ENCODE assay signal across 24 cellular contexts in genomic region chr6:72946766-72947165, GRCh38.
DNase-seq lines count a peak whose midpoint lies in the region; ATAC-seq, FAIRE-seq and TF ChIP-seq lines count a peak whose summit lies in the region.
"Had no signal": no experiment of that assay in that cellular context is flagged by ENCODE, and none has a peak within 500 bp of the region (broad histone marks: within the 10 kb centered on the region; RNA-seq: fewer than 3 reads in every experiment).

No MANE protein-coding gene starts in this region.

- intact Hi-C loops in CD8-positive, alpha-beta T cell (cut with DNase I, micrococcal nuclease) = no loop called here

- H3K4me1 Mint-ChIP-seq in HFFc6 (ENCODE audit: low read depth) = peaks cover 69% of the 10 kb centered on the region
- H3K4me1 Mint-ChIP-seq in CD8-positive, alpha-beta T cell (ENCODE audit: low read depth) = no peaks in the 10 kb centered on the region

- H3K27me3 ChIP-seq in brain microvascular endothelial cell (replicated peaks) = no peaks in the 10 kb centered on the region
- no peaks in the 10 kb centered on the region for H3K27me3 ChIP-seq in CD8-positive, alpha-beta T cell (ENCODE audit: insufficient read depth, low read length)
- H3K27me3 ChIP-seq: cardiac muscle cell, foreskin keratinocyte, suprapubic skin, uterus had no signal

- H3K4me2 ChIP-seq in A549 = peak overlapping the region; percentile 50

- H3K9me3 Mint-ChIP-seq in HFFc6 = no peaks in the 10 kb centered on the region
- no peaks in the 10 kb centered on the region for H3K9me3 Mint-ChIP-seq in CD8-positive, alpha-beta T cell
- H3K9me3 Mint-ChIP-seq: memory B cell had no signal

- no peak for TF ChIP-seq POLR2A in A549 (IDR thresholded peaks at IDR 0.05; ENCODE audit: low read length)

- H3K36me3 ChIP-seq in brain microvascular endothelial cell (replicated peaks) = no peaks in the 10 kb centered on the region
- H3K36me3 ChIP-seq in CD8-positive, alpha-beta T cell (ENCODE audit: insufficient read depth, low read length) = no peaks in the 10 kb centered on the region
- H3K36me3 ChIP-seq: suprapubic skin, uterus had no signal

- peaks cover 45% of the 10 kb centered on the region for H3K4me1 ChIP-seq in A549
- H3K4me1 ChIP-seq in CD8-positive, alpha-beta T cell (ENCODE audit: insufficient read depth, low read length) = no peaks in the 10 kb centered on the region
- H3K4me1 ChIP-seq: uterus had no signal

- WGBS in A549 (ENCODE audit: missing lambda C conversion rate) = 25% methylated on average over 2 of the region's 2 CpGs

- FAIRE-seq in A549 (lab: Jason Lieb, UNC) = no peak
- FAIRE-seq: A204.1, small intestine had no signal

- peak overlapping the region; percentile 42 to 44; a peak in 2 of 6 replicates for H3K27ac ChIP-seq in A549
- H3K27ac ChIP-seq in brain microvascular endothelial cell = no peak overlapping the region
- H3K27ac ChIP-seq in CD8-positive, alpha-beta T cell (ENCODE audit: low read depth, low read length) = no peak overlapping the region
- H3K27ac ChIP-seq: cardiac muscle cell, foreskin keratinocyte, suprapubic skin, uterus had no signal

- H3K36me3 Mint-ChIP-seq in HFFc6 (ENCODE audit: low read depth) = no peaks in the 10 kb centered on the region
- no peaks in the 10 kb centered on the region for H3K36me3 Mint-ChIP-seq in CD8-positive, alpha-beta T cell
- H3K36me3 Mint-ChIP-seq: memory B cell had no signal

- peak in 1 of 2 experiments; percentile 55; a peak in 3 of 6 replicates for ATAC-seq in A549
- ATAC-seq in CD8-positive, alpha-beta T cell = no peak
- ATAC-seq: activated CD4-positive, alpha-beta T cell treated with anti-CD3 and anti-CD28 coated beads for 36 hours; foreskin keratinocyte; GM12878; left colon; stimulated activated naive B cell treated with anti-CD40 and anti-IgM and Interleukin-4, amounts not matched to agents 10 μg/mL and 1 μg/mL and 100 μg/mL, for 72 hours had no signal

- H3K4me3 ChIP-seq in A549 (no peak overlapping the region), brain microvascular endothelial cell (ENCODE audit: low read depth, low read length) (no peak overlapping the region), foreskin fibroblast (ENCODE audit: low read depth in 1 of 2, low read length in 2 of 2) (no peak overlapping the region)
- no peak overlapping the region for H3K4me3 ChIP-seq in CD8-positive, alpha-beta T cell (ENCODE audit: low read depth, low read length)
- H3K4me3 ChIP-seq: cardiac muscle cell, GM12878, suprapubic skin, uterus had no signal

- POLR2A ChIA-PET in A549 (lab: Yijun Ruan, JAX) = no interaction called here
- POLR2A ChIA-PET in CD8-positive, alpha-beta T cell (lab: Charles Lee) = no interaction called here

- peak overlapping the region; percentile 48 for H3K27ac Mint-ChIP-seq in HFFc6
- H3K27ac Mint-ChIP-seq in CD8-positive, alpha-beta T cell = no peak overlapping the region
- H3K27ac Mint-ChIP-seq: activated CD4-positive, alpha-beta T cell treated with anti-CD3 and anti-CD28 coated beads for 36 hours; memory B cell; progenitor cell of endocrine pancreas; stimulated activated naive B cell treated with anti-CD40 and anti-IgM and Interleukin-4, amounts not matched to agents 10 μg/mL and 1 μg/mL and 100 μg/mL, for 72 hours had no signal

- in situ Hi-C loops in brain microvascular endothelial cell (cut with HindIII; ENCODE audit: low pct_ligation_motif_present, low sequenced_read_pairs) = no loop called here

- TF ChIP-seq CTCF in A549 (IDR thresholded peaks at IDR 0.05) = no peak
- no peak for TF ChIP-seq CTCF in HFFc6 (IDR thresholded peaks at IDR 0.05)
- TF ChIP-seq CTCF in brain microvascular endothelial cell (IDR thresholded peaks at IDR 0.05; ENCODE audit: low read depth, low read length, missing control alignments) = no peak
- TF ChIP-seq CTCF in foreskin fibroblast (IDR thresholded peaks at IDR 0.05; ENCODE audit: low read depth, low read length) = no peak
- no peak for TF ChIP-seq CTCF in CD8-positive, alpha-beta T cell (IDR thresholded peaks at IDR 0.05)

- H3K9me3 ChIP-seq in A549 = no peaks in the 10 kb centered on the region; the same call in 2 of the 3 replicates
- H3K9me3 ChIP-seq in CD8-positive, alpha-beta T cell (ENCODE audit: low read length) = no peaks in the 10 kb centered on the region
- H3K9me3 ChIP-seq: suprapubic skin, uterus had no signal

- CTCF ChIA-PET in A549 (lab: Yijun Ruan, JAX) = no interaction called here
- CTCF ChIA-PET in CD8-positive, alpha-beta T cell (lab: Charles Lee) = no interaction called here

- TF ChIP-seq RAD21 in A549 (conservative IDR thresholded peaks at IDR 0.05 in 1 of 2, IDR thresholded peaks at IDR 0.05 in 1 of 2) = no peak

- no peaks in the 10 kb centered on the region for H3K27me3 Mint-ChIP-seq in HFFc6 (ENCODE audit: insufficient read depth)
- H3K27me3 Mint-ChIP-seq in CD8-positive, alpha-beta T cell (ENCODE audit: low read depth) = no peaks in the 10 kb centered on the region
- H3K27me3 Mint-ChIP-seq: activated CD4-positive, alpha-beta T cell treated with anti-CD3 and anti-CD28 coated beads for 36 hours; memory B cell; progenitor cell of endocrine pancreas; stimulated activated naive B cell treated with anti-CD40 and anti-IgM and Interleukin-4, amounts not matched to agents 10 μg/mL and 1 μg/mL and 100 μg/mL, for 72 hours had no signal

- 0 out of 5 replicates have a peak, but pooled peaks have one; percentile 12 to 30 for TF ChIP-seq EP300 in A549 (IDR thresholded peaks at IDR 0.05)

- DNase-seq in A549 (ENCODE audit: low read depth in 1 of 2, low spot score in 1 of 2) = peak in 1 of 2 experiments; percentile 18
- peak; percentile 34 for DNase-seq in HFFc6
- peak; percentile 64 for DNase-seq in brain microvascular endothelial cell
- DNase-seq in foreskin fibroblast = peak; percentile 54 to 73
- DNase-seq in stimulated activated CD4-positive, alpha-beta T cell treated with anti-CD3 and anti-CD28 coated beads, Interleukin-2, amount 100 ng/mL, for 24 hours = no peak
- no peak for DNase-seq in CD8-positive, alpha-beta T cell
- no peak for DNase-seq in stimulated activated CD4-positive, alpha-beta T cell treated with anti-CD3 and anti-CD28 coated beads, Interleukin-4, amount 100 ng/mL, for 4 hours
- no peak for DNase-seq in NCI-H345 (lab: John Stamatoyannopoulos, UW)
- DNase-seq: activated CD4-positive, alpha-beta T cell treated with anti-CD3 and anti-CD28 coated beads for 36 hours; activated gamma-delta T cell; foreskin keratinocyte; left colon; NCI-H1436 treated with DMSO at 0.1 percent for 48 hours; NCI-H524; NK-92 treated with Interleukin-12 subunit alpha and Interleukin-12 subunit beta, amount 100 ng/mL, for 24 hours; small intestine; stimulated activated naive B cell treated with anti-CD40 and anti-IgM and Interleukin-4, amounts not matched to agents 10 μg/mL and 1 μg/mL and 100 μg/mL, for 72 hours; uterus had no signal

- H3K4me3 Mint-ChIP-seq in HFFc6 = peak overlapping the region; percentile 3; the same call in 1 of the 2 replicates
- H3K4me3 Mint-ChIP-seq in CD8-positive, alpha-beta T cell = no peak overlapping the region
- H3K4me3 Mint-ChIP-seq: activated CD4-positive, alpha-beta T cell treated with anti-CD3 and anti-CD28 coated beads for 36 hours; memory B cell; stimulated activated naive B cell treated with anti-CD40 and anti-IgM and Interleukin-4, amounts not matched to agents 10 μg/mL and 1 μg/mL and 100 μg/mL, for 72 hours had no signal

TF ChIP-seq in A549, 52 proteins besides CTCF, POLR2A, EP300 and RAD21:
- TF ChIP-seq CHD2 (IDR thresholded peaks at IDR 0.05; ENCODE audit: low read length, partially characterized antibody) (no peak), FOSL2 (IDR thresholded peaks at IDR 0.05) (peak; percentile 22; the same call in 1 of the 2 replicates), FOSL2 (CRISPR knock-in tag; IDR thresholded peaks at IDR 0.05) (no peak), HOXB5 (CRISPR knock-in tag; IDR thresholded peaks at IDR 0.05) (no peak), HES2 (IDR thresholded peaks at IDR 0.05) (peak; percentile 44; the same call in 1 of the 2 replicates), NFE2L2 (conservative IDR thresholded peaks at IDR 0.05; ENCODE audit: low read length) (no peak), CEBPB (IDR thresholded peaks at IDR 0.05) (peak; percentile 71; a peak in 3 of 4 replicates), GATA3 (IDR thresholded peaks at IDR 0.05; ENCODE audit: borderline replicate concordance) (peak; percentile 16; the same call in 1 of the 2 replicates)
TF ChIP-seq in A549: peak in this region for 4.

Comparison
In these comparisons a context has a peak if more than half of its experiments do, and no peak if none do; other contexts are left out.
1. DNase-seq: peak in HFFc6 (single experiment), brain microvascular endothelial cell (single experiment) and foreskin fibroblast (2 of 2); none in stimulated activated CD4-positive, alpha-beta T cell treated with anti-CD3 and anti-CD28 coated beads, Interleukin-2, amount 100 ng/mL, for 24 hours (0 of 2), CD8-positive, alpha-beta T cell (0 of 7), stimulated activated CD4-positive, alpha-beta T cell treated with anti-CD3 and anti-CD28 coated beads, Interleukin-4, amount 100 ng/mL, for 4 hours (0 of 2) and NCI-H345 (single experiment).
2. H3K27ac ChIP-seq: peak in A549 (2 of 2); none in brain microvascular endothelial cell (single experiment) and CD8-positive, alpha-beta T cell (single experiment).